1 cellular context compared by ENCODE assay signal in the genomic region with DNA sequence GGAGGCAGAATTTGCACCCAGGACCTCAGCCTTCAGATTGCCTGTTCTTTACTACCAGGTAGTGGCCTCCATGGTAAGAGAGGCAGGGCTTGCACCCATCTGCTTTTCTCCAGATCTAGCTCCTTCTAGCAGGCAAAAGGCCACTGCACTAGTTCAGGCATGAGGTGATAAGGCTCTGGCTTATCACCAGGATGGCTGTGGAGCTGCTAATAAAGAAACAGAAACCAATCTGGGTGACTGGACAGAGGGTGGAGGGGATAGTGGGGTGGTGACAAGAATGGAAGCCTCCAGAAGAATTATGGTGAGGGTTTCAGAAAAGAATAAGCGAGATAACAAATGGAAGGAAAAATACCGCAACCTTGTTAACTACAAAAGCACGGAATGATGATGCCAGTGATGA.
TF ChIP-seq lines count a peak whose summit lies in the region.

No MANE protein-coding gene starts in this region.

TF ChIP-seq in K562, 482 proteins besides CTCF, POLR2A, EP300 and RAD21 (continued from another document):
- TF ChIP-seq ZNF212 (CRISPR knock-in tag; IDR thresholded peaks at IDR 0.05) = no peak
- TF ChIP-seq, protein P1, sequence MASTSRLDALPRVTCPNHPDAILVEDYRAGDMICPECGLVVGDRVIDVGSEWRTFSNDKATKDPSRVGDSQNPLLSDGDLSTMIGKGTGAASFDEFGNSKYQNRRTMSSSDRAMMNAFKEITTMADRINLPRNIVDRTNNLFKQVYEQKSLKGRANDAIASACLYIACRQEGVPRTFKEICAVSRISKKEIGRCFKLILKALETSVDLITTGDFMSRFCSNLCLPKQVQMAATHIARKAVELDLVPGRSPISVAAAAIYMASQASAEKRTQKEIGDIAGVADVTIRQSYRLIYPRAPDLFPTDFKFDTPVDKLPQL (IDR thresholded peaks at IDR 0.05; ENCODE audit: extremely low read depth, insufficient read length) = no peak
- TF ChIP-seq ZNF133 (CRISPR knock-in tag; IDR thresholded peaks at IDR 0.05) = no peak
- TF ChIP-seq KDM1A (IDR thresholded peaks at IDR 0.05) = peak; percentile 44 to 46; a peak in 2 of 4 replicates
- TF ChIP-seq TAL1 (IDR thresholded peaks at IDR 0.05) = peak; percentile 69
- TF ChIP-seq ZNF12 (CRISPR knock-in tag; IDR thresholded peaks at IDR 0.05) = no peak
- no peak for TF ChIP-seq SNIP1 (IDR thresholded peaks at IDR 0.05; ENCODE audit: low read depth)
